ENCODE assay signal across 23 cellular contexts in the genomic region with DNA sequence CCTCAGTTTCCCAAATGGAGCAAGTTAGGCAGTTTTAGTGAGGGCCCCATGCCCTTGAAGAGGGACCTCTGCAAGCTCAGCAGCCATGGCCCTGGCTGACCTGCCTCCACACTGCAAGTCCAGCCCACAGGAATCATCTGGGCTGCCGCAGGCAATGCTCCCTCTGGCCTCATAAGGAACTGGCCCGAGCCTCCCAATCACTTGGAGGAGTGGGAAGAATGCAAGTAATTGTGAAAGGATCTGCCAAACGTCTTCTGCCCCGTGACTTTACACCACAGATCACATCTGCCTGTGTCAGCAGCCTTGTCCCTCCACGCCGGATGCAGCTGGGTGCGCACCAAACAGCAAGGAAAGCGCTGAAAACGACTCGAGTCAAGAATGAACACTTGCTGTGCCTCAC. TPM values are rescaled to one million over a fixed set of nuclear protein-coding genes. Genes with fewer than 3 reads are reported as not detected.
"Had no signal": no experiment of that assay in that cellular context is flagged by ENCODE, and none has a peak within 500 bp of the region (broad histone marks: within the 10 kb centered on the region; RNA-seq: fewer than 3 reads in every experiment).

No MANE protein-coding gene starts in this region.

- H3K4me1 ChIP-seq: heart left ventricle, right lobe of liver, spleen, tibial nerve, upper lobe of right lung, vagina had no signal

- H3K9me3 ChIP-seq: heart left ventricle, ovary, right lobe of liver, spleen, tibial nerve, upper lobe of right lung, vagina had no signal

- H3K27ac Mint-ChIP-seq: endodermal cell; naive thymus-derived CD4-positive, alpha-beta T cell; nephron progenitor cell; progenitor cell of endocrine pancreas; stimulated activated memory B cell treated with anti-CD40 and anti-IgM and Interleukin-4, amounts not matched to agents 10 μg/mL and 1 μg/mL and 100 μg/mL, for 72 hours; stimulated activated naive CD8-positive, alpha-beta T cell treated with anti-CD3 and anti-CD28 coated beads, Interleukin-15, Interleukin-2, amounts not matched to agents 100 ng/mL and 50 ng/mL, for 24 hours had no signal

- ATAC-seq: naive thymus-derived CD4-positive, alpha-beta T cell; stimulated activated memory B cell treated with anti-CD40 and anti-IgM and Interleukin-4, amounts not matched to agents 10 μg/mL and 1 μg/mL and 100 μg/mL, for 72 hours; upper lobe of right lung had no signal

- H3K4me1 Mint-ChIP-seq: stimulated activated memory B cell treated with anti-CD40 and anti-IgM and Interleukin-4, amounts not matched to agents 10 μg/mL and 1 μg/mL and 100 μg/mL, for 72 hours had no signal

- DNase-seq: effector CD4-positive, alpha-beta T cell; endodermal cell; heart left ventricle; left cardiac atrium; mesendoderm; naive thymus-derived CD4-positive, alpha-beta T cell; nephron progenitor cell; ovary; right lobe of liver; spleen; stimulated activated CD4-positive, alpha-beta T cell treated with anti-CD3 and anti-CD28 coated beads, Interleukin-15, amount 100 ng/mL, for 24 hours; stimulated activated CD4-positive, alpha-beta T cell treated with anti-CD3 and anti-CD28 coated beads, Interleukin-1b, Interleukin-23, amount 100 ng/mL, for 48 hours; stimulated activated CD4-positive, alpha-beta T cell treated with anti-CD3 and anti-CD28 coated beads, Interleukin-4, amount 100 ng/mL, for 24 hours; upper lobe of right lung had no signal

- H3K36me3 Mint-ChIP-seq: stimulated activated memory B cell treated with anti-CD40 and anti-IgM and Interleukin-4, amounts not matched to agents 10 μg/mL and 1 μg/mL and 100 μg/mL, for 72 hours had no signal

- H3K4me3 ChIP-seq: coronary artery, heart left ventricle, ovary, right lobe of liver, spleen, tibial nerve, upper lobe of right lung, vagina had no signal

- H3K27me3 ChIP-seq: ovary, right lobe of liver, spleen, tibial nerve, upper lobe of right lung, vagina had no signal

- H3K9me3 Mint-ChIP-seq: endodermal cell; nephron progenitor cell; stimulated activated naive CD8-positive, alpha-beta T cell treated with anti-CD3 and anti-CD28 coated beads, Interleukin-15, Interleukin-2, amounts not matched to agents 100 ng/mL and 50 ng/mL, for 24 hours had no signal

- H3K27ac ChIP-seq: coronary artery, heart left ventricle, ovary, right lobe of liver, spleen, tibial nerve, upper lobe of right lung, vagina had no signal

- H3K4me3 Mint-ChIP-seq: endodermal cell; naive thymus-derived CD4-positive, alpha-beta T cell; nephron progenitor cell; stimulated activated memory B cell treated with anti-CD40 and anti-IgM and Interleukin-4, amounts not matched to agents 10 μg/mL and 1 μg/mL and 100 μg/mL, for 72 hours; stimulated activated naive CD8-positive, alpha-beta T cell treated with anti-CD3 and anti-CD28 coated beads, Interleukin-15, Interleukin-2, amounts not matched to agents 100 ng/mL and 50 ng/mL, for 24 hours had no signal

- H3K27me3 Mint-ChIP-seq: stimulated activated naive CD8-positive, alpha-beta T cell treated with anti-CD3 and anti-CD28 coated beads, Interleukin-15, Interleukin-2, amounts not matched to agents 100 ng/mL and 50 ng/mL, for 24 hours had no signal

RNA-seq across cellular contexts. Expression of a gene that starts 23.9 kb away (rescaled TPM):
- total RNA-seq: dermis microvascular lymphatic vessel endothelial cell; endothelial cell of umbilical vein; lung microvascular endothelial cell; naive thymus-derived CD4-positive, alpha-beta T cell; upper lobe of right lung; vagina had no signal
- polyA plus RNA-seq: endothelial cell of umbilical vein; naive thymus-derived CD4-positive, alpha-beta T cell had no signal
